ENCODE assay signal across 2 cellular contexts in genomic region chr15:43663333-43663732, GRCh38. TPM values are rescaled to one million over a fixed set of nuclear protein-coding genes. Genes with fewer than 3 reads are reported as not detected.
"Had no signal": no experiment of that assay in that cellular context is flagged by ENCODE, and none has a peak within 500 bp of the region (broad histone marks: within the 10 kb centered on the region; RNA-seq: fewer than 3 reads in every experiment).

No MANE protein-coding gene starts in this region.

RNA-seq across cellular contexts. Expression of gene CKMT1A, which starts 30.3 kb away (rescaled TPM):
- polyA plus RNA-seq: IgD-negative memory B cell had no signal

RNA-seq across cellular contexts. Expression of gene STRC, which starts 44.7 kb away (rescaled TPM):
- total RNA-seq: HT-29 had no signal
- polyA plus RNA-seq: IgD-negative memory B cell had no signal
